Comparison of ENCODE assay signal across 8 cellular contexts in genomic region chrX:101931104-101931493, GRCh38. TPM values are rescaled to one million over a fixed set of nuclear protein-coding genes. Genes with fewer than 3 reads are reported as not detected.
DNase-seq lines count a peak whose midpoint lies in the region; ATAC-seq, FAIRE-seq and TF ChIP-seq lines count a peak whose summit lies in the region.

No MANE protein-coding gene starts in this region.

- no peak for TF ChIP-seq RAD21 in K562 (CRISPR knock-in tag; conservative IDR thresholded peaks at IDR 0.05 in 1 of 2, IDR thresholded peaks at IDR 0.05 in 1 of 2)

- no peaks in the 10 kb centered on the region for H4K20me1 ChIP-seq in K562 (replicated peaks; ENCODE audit: control insufficient read depth, insufficient read depth, low read length)

- TF ChIP-seq POLR2A in breast epithelium (IDR thresholded peaks at IDR 0.05) (no peak), K562 (conservative IDR thresholded peaks at IDR 0.05) (no peak), upper lobe of left lung (IDR thresholded peaks at IDR 0.05) (no peak)

- H3K4me3 ChIP-seq in breast epithelium (peak overlapping the region; percentile 63 to 80 (median 65)), K562 (peak overlapping the region; percentile 48), lower lobe of right lung (peak overlapping the region; percentile 62), upper lobe of left lung (peak overlapping the region in 3 of 4 donors; percentile 63 to 68 (median 66))

- no peak for FAIRE-seq in K562 (lab: Jason Lieb, UNC)

- H3K9me3 ChIP-seq in breast epithelium (no peaks in the 10 kb centered on the region), K562 (replicated peaks; ENCODE audit: control insufficient read depth, insufficient read depth, low read depth, low read length) (no peaks in the 10 kb centered on the region), lower lobe of right lung (no peaks in the 10 kb centered on the region), upper lobe of left lung (no peaks in the 10 kb centered on the region)

- no peak for DNase-seq in breast epithelium (ENCODE audit: low spot score in 2 of 2)
- DNase-seq in MCF 10A (ENCODE audit: unreplicated experiment), result no peak
- peak; percentile 1 for DNase-seq in HT1080 (ENCODE audit: low read depth)
- DNase-seq in K562 (ENCODE audit: extremely low read depth in 1 of 4, low spot score in 3 of 4), result no peak
- no peak for DNase-seq in lower lobe of right lung
- DNase-seq in upper lobe of left lung, result no peak
- no peak for DNase-seq in posterior cingulate gyrus
- DNase-seq in activated CD4-positive, CD25-positive, alpha-beta regulatory T cell (lab: John Stamatoyannopoulos, UW), result no peak

- ATAC-seq in K562 (no peak), lower lobe of right lung (peak; percentile 12 to 22), upper lobe of left lung (ENCODE audit: low FRiP score in 2 of 2) (peak in 1 of 2 donors; percentile 25)

- no peaks in the 10 kb centered on the region for H3K4me1 ChIP-seq in breast epithelium
- no peaks in the 10 kb centered on the region; a peak in 2 of 5 replicates for H3K4me1 ChIP-seq in K562 (replicated peaks in 1 of 2; ENCODE audit: control insufficient read depth in 2 of 2, insufficient read depth in 2 of 2, low read length in 2 of 2)
- H3K4me1 ChIP-seq in lower lobe of right lung, result no peaks in the 10 kb centered on the region
- no peaks in the 10 kb centered on the region for H3K4me1 ChIP-seq in upper lobe of left lung

- H3K27ac ChIP-seq in breast epithelium (peak overlapping the region; percentile 93 to 97), K562 (ENCODE audit: extremely low read depth, low read depth, low read length) (no peak overlapping the region), lower lobe of right lung (peak overlapping the region; percentile 96), upper lobe of left lung (peak overlapping the region; percentile 91 to 98 (median 95))

- H3K9ac ChIP-seq in K562 (ENCODE audit: insufficient read depth in 1 of 2, low read depth in 2 of 2, low read length in 2 of 2), result no peak overlapping the region

- no peaks in the 10 kb centered on the region for H3K36me3 Mint-ChIP-seq in MCF 10A (ENCODE audit: insufficient read depth, unreplicated experiment)

- H2AFZ ChIP-seq in K562 (ENCODE audit: low read depth, low read length), result no peak overlapping the region

- H3K27me3 Mint-ChIP-seq in MCF 10A (ENCODE audit: insufficient read depth, unreplicated experiment), result peaks cover 31% of the 10 kb centered on the region

- H3K4me3 Mint-ChIP-seq in MCF 10A (ENCODE audit: unreplicated experiment), result no peak overlapping the region

- H3K4me1 Mint-ChIP-seq in MCF 10A (ENCODE audit: insufficient read depth, unreplicated experiment), result no peaks in the 10 kb centered on the region

- TF ChIP-seq CTCF in breast epithelium (IDR thresholded peaks at IDR 0.05) (no peak), MCF 10A (IDR thresholded peaks at IDR 0.05; ENCODE audit: unreplicated experiment) (no peak), K562 (IDR thresholded peaks at IDR 0.05 in 2 of 3, conservative IDR thresholded peaks at IDR 0.05 in 1 of 3; ENCODE audit: insufficient read depth in 2 of 3, low read depth in 1 of 3, low read length in 3 of 3) (no peak), lower lobe of right lung (IDR thresholded peaks at IDR 0.05) (no peak), upper lobe of left lung (IDR thresholded peaks at IDR 0.05) (no peak)

- CTCF ChIA-PET in MCF 10A (lab: Yijun Ruan, JAX) (no interaction called here), K562 (lab: Yijun Ruan, JAX; ENCODE audit: low intra/inter-chr PET ratio) (no interaction called here)

- no peaks in the 10 kb centered on the region for H3K36me3 ChIP-seq in breast epithelium
- no peaks in the 10 kb centered on the region for H3K36me3 ChIP-seq in K562 (ENCODE audit: control insufficient read depth, insufficient read depth, low read length)
- no peaks in the 10 kb centered on the region for H3K36me3 ChIP-seq in lower lobe of right lung
- no peaks in the 10 kb centered on the region for H3K36me3 ChIP-seq in upper lobe of left lung

- H3K27me3 ChIP-seq in breast epithelium (peaks cover 0 to 17% of the 10 kb centered on the region in 2 donors), K562 (ENCODE audit: control insufficient read depth in 2 of 2, insufficient read depth in 2 of 2, low read length in 2 of 2) (no peaks in the 10 kb centered on the region), lower lobe of right lung (ENCODE audit: low read depth) (no peaks in the 10 kb centered on the region), upper lobe of left lung (no peaks in the 10 kb centered on the region)

- 2% methylated on average over 6 of the region's 7 CpGs for WGBS in K562 (ENCODE audit: insufficient coverage, low coverage, missing lambda C conversion rate)
- WGBS in upper lobe of left lung, 2 donors, result 1 to 50% methylated on average over 7 of the region's 7 CpGs

- peaks cover 9% of the 10 kb centered on the region for H3K9me3 Mint-ChIP-seq in MCF 10A (ENCODE audit: unreplicated experiment)

- no peak overlapping the region for H3K27ac Mint-ChIP-seq in MCF 10A (ENCODE audit: low read depth, unreplicated experiment)

- intact Hi-C loops in breast epithelium (cut with DNase I; ENCODE audit: low total_unique reads), result no loop called here
- intact Hi-C loops in MCF 10A (cut with micrococcal nuclease), result no loop called here
- intact Hi-C loops in K562 (cut with micrococcal nuclease), result no loop called here
- intact Hi-C loops in lower lobe of right lung (cut with DNase I), result no loop called here
- intact Hi-C loops in posterior cingulate gyrus (cut with DNase I), result loop anchor here (10.0 kb wide), 1 partner anchor 516 kb away; no protein-coding TSS in a partner anchor

- H3K4me2 ChIP-seq in K562 (ENCODE audit: insufficient read depth, low read length), result peak overlapping the region; percentile 27

- POLR2A ChIA-PET in MCF 10A (lab: Yijun Ruan, JAX) (no interaction called here), K562 (lab: Yijun Ruan, JAX) (interaction anchor here (0.6 to 1.2 kb wide), 2 partner anchors 541 to 546 kb away, joined by 3 to 4 read pairs; no protein-coding TSS in a partner anchor)

- in situ Hi-C loops in K562 (cut with MboI), result no loop called here

- H3K79me2 ChIP-seq in K562 (ENCODE audit: control insufficient read depth, insufficient read depth, low read length), result no peaks in the 10 kb centered on the region

- H3K9me1 ChIP-seq in K562 (ENCODE audit: control insufficient read depth, insufficient read depth, low read length), result no peaks in the 10 kb centered on the region

- no peak for TF ChIP-seq EP300 in K562 (IDR thresholded peaks at IDR 0.05; ENCODE audit: low read length)
- no peak for TF ChIP-seq EP300 in upper lobe of left lung (IDR thresholded peaks at IDR 0.05)

- BruUV-seq in MCF 10A (replicated peaks; lab: Mats Ljungman, UMichigan) (no TSS peak), K562 (replicated peaks; lab: Mats Ljungman, UMichigan) (no TSS peak)

TF ChIP-seq in K562, 482 proteins besides CTCF, POLR2A, EP300 and RAD21 (continues in another document):
- TF ChIP-seq FOXK2 (conservative IDR thresholded peaks at IDR 0.05 in 1 of 2, IDR thresholded peaks at IDR 0.05 in 1 of 2; ENCODE audit: low read depth in 2 of 2), result no peak
- TF ChIP-seq CHD2 (IDR thresholded peaks at IDR 0.05; ENCODE audit: low read depth, low read length), result no peak
- no peak for TF ChIP-seq POLR3G (IDR thresholded peaks at IDR 0.05; ENCODE audit: extremely low read depth, insufficient read length, insufficient replicate concordance)
- no peak for TF ChIP-seq TEAD2 (tag; IDR thresholded peaks at IDR 0.05)
- no peak for TF ChIP-seq NKRF (IDR thresholded peaks at IDR 0.05; ENCODE audit: borderline replicate concordance)
- no peak for TF ChIP-seq CBX2 (IDR thresholded peaks at IDR 0.05; ENCODE audit: insufficient read depth, low read length, poor library complexity, severe bottlenecking)

RNA-seq across cellular contexts. Expression of gene ZMAT1, which starts 0.7 kb away (rescaled TPM):
- total RNA-seq in breast epithelium, result 10 to 100 TPM; 16.7 to 32.8 (median 19.0) TPM
- not detected in 2 replicates for total RNA-seq in MCF 10A (2022)
- 0.10 and 0.16 TPM in 2 replicates for total RNA-seq in HT1080 (2014; rRNA removed; shearing (Covaris generic))
- polyA plus RNA-seq in HT1080 (2015; cell fraction: cytosol; rRNA removed), result 0.78 and 1.0 TPM in 2 replicates
- polyA plus RNA-seq in HT1080 (2015; cell fraction: nucleus; rRNA removed), result 12.2 and 13.7 TPM in 2 replicates
- total RNA-seq in K562 (2011; cell fraction: chromatin; rRNA removed; ENCODE audit: low replicate concordance), result 0.07 TPM in 1 of 2 replicates, not detected in the other
- not detected in 2 replicates for total RNA-seq in K562 (2011; cell fraction: nucleolus; rRNA removed)
- total RNA-seq in K562 (2011; cell fraction: nucleoplasm; rRNA removed), result not detected in 2 replicates
- 0.04 and 0.05 TPM in 2 replicates for total RNA-seq in K562 (2014; rRNA removed)
- not detected in 2 replicates for total RNA-seq in K562 (2014; rRNA removed; fragmentation: Illumina TruSeq; extraction: Trizol)
- 0.04 TPM in 1 of 2 replicates, not detected in the other for total RNA-seq in K562 (2015; rRNA removed; fragmentation: Illumina TruSeq; extraction: Trizol)
- total RNA-seq in K562 (2021), result 0.04 TPM in 1 of 2 replicates, not detected in the other
- polyA plus RNA-seq in K562 (2011; rRNA removed), result 0.04 TPM in 1 of 2 replicates, not detected in the other
- not detected in 2 replicates for polyA plus RNA-seq in K562 (2011; cell fraction: cytosol; rRNA removed)
- polyA plus RNA-seq in K562 (2011; cell fraction: nucleus; rRNA removed), result 0.04 and 0.11 TPM in 2 replicates
- polyA plus RNA-seq in K562 (2012), result 0.04 and 0.29 TPM in 2 replicates
- polyA plus RNA-seq in K562 (2014; fragmentation: Illumina TruSeq; extraction: Trizol), result 0.03 TPM in 2 replicates
- polyA plus RNA-seq in K562 (2014; fragmentation: Nextera tagmentation; extraction: Ambion mirVana), result under 1 TPM in 1 of 2 experiments, not detected in 1; 0.03 TPM
- 0.04 and 0.13 TPM in 2 replicates for polyA plus RNA-seq in K562 (2014; rRNA removed)
- polyA minus RNA-seq in K562 (2011; rRNA and poly(A)+ RNA removed), result 0.07 TPM in 1 of 2 replicates, not detected in the other
- polyA minus RNA-seq in K562 (2011; cell fraction: cytosol; rRNA and poly(A)+ RNA removed), result not detected in 2 replicates
- polyA minus RNA-seq in K562 (2011; cell fraction: nucleus; rRNA and poly(A)+ RNA removed), result not detected in 2 replicates
- total RNA-seq in lower lobe of right lung, result 10.0 TPM
- total RNA-seq in upper lobe of left lung, result 10 to 100 TPM in 2 of 6 donors, 1 to 10 TPM in 4; 5.2 to 39.8 (median 7.4) TPM
